In the genomic region with DNA sequence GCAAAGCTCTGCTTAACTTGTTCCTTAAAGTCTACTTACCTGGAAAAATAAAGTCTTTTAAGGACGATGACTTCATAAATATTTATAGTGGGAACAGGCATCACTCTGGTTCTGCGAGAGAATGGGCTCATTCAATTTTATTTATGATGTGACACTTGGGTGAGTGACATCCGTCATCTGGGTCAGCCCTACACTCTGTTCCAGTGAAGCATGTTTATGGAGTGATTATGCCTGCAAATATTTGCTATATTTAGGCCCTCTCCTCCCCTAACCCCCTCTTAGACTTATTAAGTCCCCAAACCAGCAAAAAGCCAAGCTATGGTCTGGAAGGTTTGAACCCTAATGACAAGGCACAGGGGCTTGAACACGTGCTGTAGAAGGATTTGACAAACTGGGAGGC, we compare ENCODE assay signal across 15 cellular contexts. TPM values are rescaled to one million over a fixed set of nuclear protein-coding genes. Genes with fewer than 3 reads are reported as not detected.
DNase-seq lines count a peak whose midpoint lies in the region; FAIRE-seq and TF ChIP-seq lines count a peak whose summit lies in the region.
"Had no signal": no experiment of that assay in that cellular context is flagged by ENCODE, and none has a peak within 500 bp of the region (broad histone marks: within the 10 kb centered on the region; RNA-seq: fewer than 3 reads in every experiment).

No MANE protein-coding gene starts in this region.

- no peak for FAIRE-seq in frontal cortex (lab: Jason Lieb, UNC)
- FAIRE-seq: D721Med, GM19239 had no signal

- H3K4me3 ChIP-seq in mammary epithelial cell (replicated peaks in 1 of 3; ENCODE audit: insufficient read depth in 1 of 3, low read depth in 2 of 3, low read length in 3 of 3): no peak overlapping the region
- H3K4me3 ChIP-seq in tibial artery: no peak overlapping the region
- H3K4me3 ChIP-seq: adrenal gland had no signal

- H3K36me3 ChIP-seq in mammary epithelial cell (ENCODE audit: insufficient read depth, low read length) (no peaks in the 10 kb centered on the region), tibial artery (no peaks in the 10 kb centered on the region)
- H3K36me3 ChIP-seq: adrenal gland had no signal

- in situ Hi-C loops in mammary epithelial cell (cut with MboI; ENCODE audit: low sequenced_read_pairs in 2 of 2): no loop called here

- peak overlapping the region; percentile 68 for H3K9ac ChIP-seq in mammary epithelial cell (ENCODE audit: insufficient read depth, low read length)

- peak overlapping the region; percentile 99 for H3K27ac ChIP-seq in mammary epithelial cell (ENCODE audit: insufficient read depth, low read depth, low read length)
- H3K27ac ChIP-seq in tibial artery: peak overlapping the region; percentile 93 to 99

- H3K9me3 ChIP-seq in mammary epithelial cell (replicated peaks; ENCODE audit: insufficient read depth, low read length) (no peaks in the 10 kb centered on the region), tibial artery (no peaks in the 10 kb centered on the region)
- H3K9me3 ChIP-seq: adrenal gland had no signal

- H3K4me2 ChIP-seq in mammary epithelial cell (ENCODE audit: insufficient read depth, low read depth, low read length): peak overlapping the region; percentile 84

- H4K20me1 ChIP-seq in mammary epithelial cell (ENCODE audit: insufficient read depth, low read length): no peaks in the 10 kb centered on the region

- peaks cover 35% of the 10 kb centered on the region for H3K4me1 ChIP-seq in mammary epithelial cell (ENCODE audit: insufficient read depth, low read length)
- H3K4me1 ChIP-seq in tibial artery: peaks cover 0 to 52% (median 41%) of the 10 kb centered on the region in 4 donors

- TF ChIP-seq CTCF in mammary epithelial cell (conservative IDR thresholded peaks at IDR 0.05 in 1 of 2, IDR thresholded peaks at IDR 0.05 in 1 of 2; ENCODE audit: extremely low read depth in 1 of 2, insufficient read depth in 1 of 2, low read depth in 1 of 2, low read length in 2 of 2) (no peak), tibial artery (IDR thresholded peaks at IDR 0.05) (no peak)

- H3K27me3 ChIP-seq in mammary epithelial cell (ENCODE audit: insufficient read depth, low read length) (no peaks in the 10 kb centered on the region), tibial artery (no peaks in the 10 kb centered on the region)
- H3K27me3 ChIP-seq: adrenal gland had no signal

- BruUV-seq in mammary epithelial cell (replicated peaks; lab: Mats Ljungman, UMichigan): TSS peak; percentile 77

- DNase-seq in LHCN-M2 (ENCODE audit: low read depth) (peak; percentile 43), mammary epithelial cell (no peak), myocyte (ENCODE audit: low read depth) (peak; percentile 87), tibial artery (no peak), A172 (ENCODE audit: low spot score) (no peak), frontal cortex (ENCODE audit: low spot score in 2 of 2) (no peak), NCI-H2227 (lab: John Stamatoyannopoulos, UW; ENCODE audit: unreplicated experiment) (no peak)
- DNase-seq: effector CD4-positive, alpha-beta T cell; GOT3; nephron progenitor cell had no signal

- no peaks in the 10 kb centered on the region for H3K79me2 ChIP-seq in mammary epithelial cell (ENCODE audit: insufficient read depth, low read length)

- dilution Hi-C loops in mammary epithelial cell (cut with HindIII; ENCODE audit: low sequenced_read_pairs): no loop called here

- intact Hi-C loops in mammary epithelial cell (cut with micrococcal nuclease) (loop anchor here (1.0 kb wide), 2 partner anchors 73 to 203 kb away; partner anchors contain the start of gene ZNF827), tibial artery (cut with DNase I; ENCODE audit: low total_unique reads) (loop anchor here (2.0 to 5.0 kb wide), 2 partner anchors 117 to 202 kb away; partner anchors contain the start of genes MMAA and ZNF827)

- WGBS in mammary epithelial cell (ENCODE audit: low coverage, missing lambda C conversion rate): 94% methylated on average over 4 of the region's 4 CpGs

- peak overlapping the region; percentile 46 for H2AFZ ChIP-seq in mammary epithelial cell (ENCODE audit: low read depth, low read length)

- CTCF ChIA-PET in mammary epithelial cell (lab: Charles Lee; ENCODE audit: low non-redundant PET): no interaction called here

RNA-seq across cellular contexts. Expression of gene C4orf51, which starts 55.8 kb away (rescaled TPM):
- not detected in 2 replicates for total RNA-seq in LHCN-M2 (2014; rRNA removed)
- polyA plus RNA-seq in LHCN-M2 (2012): not detected
- not detected for total RNA-seq in mammary epithelial cell
- not detected for polyA plus RNA-seq in mammary epithelial cell
- not detected for polyA minus RNA-seq in mammary epithelial cell
- not detected in 2 replicates for total RNA-seq in myocyte
- not detected for polyA plus RNA-seq in myocyte (2012)
- not detected in 2 replicates for total RNA-seq in A172 (2014; rRNA removed; shearing (Covaris generic))
- total RNA-seq in frontal cortex: not detected
- total RNA-seq: adrenal gland, NCI-H460, RPMI7951 had no signal
- polyA plus RNA-seq: adrenal gland had no signal

Comparison
In these comparisons a context has a peak if more than half of its experiments do, and no peak if none do; other contexts are left out.
1. DNase-seq: peak in LHCN-M2 (single experiment) and myocyte (single experiment); none in mammary epithelial cell (single experiment), tibial artery (0 of 2), A172 (single experiment), frontal cortex (0 of 2) and NCI-H2227 (single experiment).